In genomic region chr16:51359141-51359960, GRCh38 we compare ENCODE assay signal across 12 cellular contexts.
DNase-seq lines count a peak whose midpoint lies in the region; ATAC-seq and TF ChIP-seq lines count a peak whose summit lies in the region.
"Had no signal": no experiment of that assay in that cellular context is flagged by ENCODE, and none has a peak within 500 bp of the region (broad histone marks: within the 10 kb centered on the region; RNA-seq: fewer than 3 reads in every experiment).

No MANE protein-coding gene starts in this region.

- H3K9me3 ChIP-seq in uterus (no peaks in the 10 kb centered on the region), Caco-2 (no peaks in the 10 kb centered on the region)
- H3K9me3 ChIP-seq: left lung had no signal

- no peak for ATAC-seq in activated naive CD4-positive, alpha-beta T cell treated with anti-CD3 and anti-CD28 coated beads, Interleukin-2, amount 50 U/mL, for 72 hours
- ATAC-seq in stimulated activated naive CD8-positive, alpha-beta T cell treated with anti-CD3 and anti-CD28 coated beads, Interleukin-15, Interleukin-2, amounts not matched to agents 100 U/mL and 50 U/mL, for 24 hours: no peak
- ATAC-seq in HG03571 (IDR thresholded peaks at IDR 0.05; ENCODE audit: unreplicated experiment): no peak
- ATAC-seq: left lung had no signal

- H3K27me3 Mint-ChIP-seq in activated naive CD4-positive, alpha-beta T cell treated with anti-CD3 and anti-CD28 coated beads, Interleukin-2, amount 10 ng/mL, durations not matched to agents 7 days and 5 days: no peaks in the 10 kb centered on the region
- H3K27me3 Mint-ChIP-seq in Caco-2 (ENCODE audit: insufficient read depth, unreplicated experiment): peaks cover 4% of the 10 kb centered on the region

- H3K36me3 ChIP-seq in uterus (no peaks in the 10 kb centered on the region), Caco-2 (ENCODE audit: control insufficient read depth, insufficient read depth, low read length) (no peaks in the 10 kb centered on the region)
- H3K36me3 ChIP-seq: left lung had no signal

- DNase-seq in activated naive CD4-positive, alpha-beta T cell treated with anti-CD3 and anti-CD28 coated beads, Interleukin-2, amount 10 ng/mL, durations not matched to agents 7 days and 5 days: no peak
- no peak for DNase-seq in activated naive CD4-positive, alpha-beta T cell treated with anti-CD3 and anti-CD28 coated beads, Interleukin-2, amount 50 U/mL, for 72 hours (ENCODE audit: low spot score in 2 of 2)
- DNase-seq in foreskin fibroblast (peak; percentile 39 to 51), myocyte (ENCODE audit: low read depth) (peak; percentile 73), uterus (peak; percentile 49 to 71), Caco-2 (no peak)
- no peak for DNase-seq in stimulated activated naive CD8-positive, alpha-beta T cell treated with anti-CD3 and anti-CD28 coated beads, Interleukin-15, Interleukin-2, amounts not matched to agents 100 U/mL and 50 U/mL, for 24 hours
- DNase-seq: DND-41, left lung, NCI-H1436, T-helper 9 cell had no signal

- H3K36me3 Mint-ChIP-seq in activated naive CD4-positive, alpha-beta T cell treated with anti-CD3 and anti-CD28 coated beads, Interleukin-2, amount 10 ng/mL, durations not matched to agents 7 days and 5 days: no peaks in the 10 kb centered on the region
- H3K36me3 Mint-ChIP-seq in activated naive CD4-positive, alpha-beta T cell treated with anti-CD3 and anti-CD28 coated beads, Interleukin-2, amount 50 U/mL, for 72 hours: no peaks in the 10 kb centered on the region
- H3K36me3 Mint-ChIP-seq in Caco-2 (ENCODE audit: insufficient read depth, unreplicated experiment): no peaks in the 10 kb centered on the region

- peak overlapping the region; percentile 5 for H3K27ac Mint-ChIP-seq in activated naive CD4-positive, alpha-beta T cell treated with anti-CD3 and anti-CD28 coated beads, Interleukin-2, amount 10 ng/mL, durations not matched to agents 7 days and 5 days
- no peak overlapping the region for H3K27ac Mint-ChIP-seq in activated naive CD4-positive, alpha-beta T cell treated with anti-CD3 and anti-CD28 coated beads, Interleukin-2, amount 50 U/mL, for 72 hours
- H3K27ac Mint-ChIP-seq in Caco-2 (ENCODE audit: unreplicated experiment): no peak overlapping the region

- no TSS peak for BruUV-seq in Caco-2 (replicated peaks; lab: Mats Ljungman, UMichigan)

- H3K4me3 Mint-ChIP-seq in activated naive CD4-positive, alpha-beta T cell treated with anti-CD3 and anti-CD28 coated beads, Interleukin-2, amount 10 ng/mL, durations not matched to agents 7 days and 5 days: no peak overlapping the region
- H3K4me3 Mint-ChIP-seq in Caco-2 (ENCODE audit: unreplicated experiment): no peak overlapping the region

- no peaks in the 10 kb centered on the region for H3K4me1 Mint-ChIP-seq in activated naive CD4-positive, alpha-beta T cell treated with anti-CD3 and anti-CD28 coated beads, Interleukin-2, amount 10 ng/mL, durations not matched to agents 7 days and 5 days
- H3K4me1 Mint-ChIP-seq in Caco-2 (ENCODE audit: low read depth, unreplicated experiment): no peaks in the 10 kb centered on the region

- no peaks in the 10 kb centered on the region for H3K9me3 Mint-ChIP-seq in activated naive CD4-positive, alpha-beta T cell treated with anti-CD3 and anti-CD28 coated beads, Interleukin-2, amount 10 ng/mL, durations not matched to agents 7 days and 5 days
- peaks cover 3 to 6% of the 10 kb centered on the region in 2 donors for H3K9me3 Mint-ChIP-seq in activated naive CD4-positive, alpha-beta T cell treated with anti-CD3 and anti-CD28 coated beads, Interleukin-2, amount 50 U/mL, for 72 hours
- H3K9me3 Mint-ChIP-seq in Caco-2 (ENCODE audit: unreplicated experiment): no peaks in the 10 kb centered on the region

- no peaks in the 10 kb centered on the region for H3K4me1 ChIP-seq in uterus
- H3K4me1 ChIP-seq in Caco-2: no peaks in the 10 kb centered on the region
- H3K4me1 ChIP-seq: left lung had no signal

- intact Hi-C loops in uterus (cut with DNase I; ENCODE audit: low total_unique reads) (no loop called here), Caco-2 (cut with micrococcal nuclease; ENCODE audit: unreplicated experiment) (no loop called here)

- CTCF ChIA-PET in activated naive CD4-positive, alpha-beta T cell treated with anti-CD3 and anti-CD28 coated beads, Interleukin-2, amount 10 ng/mL, durations not matched to agents 7 days and 5 days (lab: Charles Lee): no interaction called here
- CTCF ChIA-PET in Caco-2 (lab: Charles Lee): no interaction called here

- no peak overlapping the region for H3K27ac ChIP-seq in uterus
- H3K27ac ChIP-seq: left lung had no signal

- no peak overlapping the region for H3K4me3 ChIP-seq in foreskin fibroblast (ENCODE audit: low read depth in 1 of 2, low read length in 2 of 2)
- no peak overlapping the region for H3K4me3 ChIP-seq in uterus
- H3K4me3 ChIP-seq in Caco-2 (ENCODE audit: low read depth, low read length): no peak overlapping the region
- H3K4me3 ChIP-seq: left lung had no signal

- H3K27me3 ChIP-seq in uterus (no peaks in the 10 kb centered on the region), Caco-2 (replicated peaks; ENCODE audit: control insufficient read depth, insufficient read depth, low read length) (no peaks in the 10 kb centered on the region; the same call in 1 of the 2 replicates)
- H3K27me3 ChIP-seq: left lung had no signal

- POLR2A ChIA-PET in Caco-2 (lab: Charles Lee): no interaction called here

- TF ChIP-seq CTCF in foreskin fibroblast (IDR thresholded peaks at IDR 0.05; ENCODE audit: low read depth, low read length): no peak
- TF ChIP-seq CTCF in uterus (IDR thresholded peaks at IDR 0.05): no peak
- TF ChIP-seq CTCF in Caco-2 (IDR thresholded peaks at IDR 0.05; ENCODE audit: insufficient read depth in 1 of 2, low read depth in 1 of 2, low read length in 1 of 2, severe bottlenecking in 1 of 2, unreplicated experiment in 1 of 2): no peak

- TF ChIP-seq POLR2A in uterus (IDR thresholded peaks at IDR 0.05): no peak

Comparison
In these comparisons a context has a peak if more than half of its experiments do, and no peak if none do; other contexts are left out.
1. DNase-seq: peak in foreskin fibroblast (2 of 2), myocyte (single experiment) and uterus (2 of 2); none in activated naive CD4-positive, alpha-beta T cell treated with anti-CD3 and anti-CD28 coated beads, Interleukin-2, amount 10 ng/mL, durations not matched to agents 7 days and 5 days (single experiment), activated naive CD4-positive, alpha-beta T cell treated with anti-CD3 and anti-CD28 coated beads, Interleukin-2, amount 50 U/mL, for 72 hours (0 of 2), stimulated activated naive CD8-positive, alpha-beta T cell treated with anti-CD3 and anti-CD28 coated beads, Interleukin-15, Interleukin-2, amounts not matched to agents 100 U/mL and 50 U/mL, for 24 hours (single experiment) and Caco-2 (0 of 2).